ENCODE assay signal across 36 cellular contexts in the genomic region with DNA sequence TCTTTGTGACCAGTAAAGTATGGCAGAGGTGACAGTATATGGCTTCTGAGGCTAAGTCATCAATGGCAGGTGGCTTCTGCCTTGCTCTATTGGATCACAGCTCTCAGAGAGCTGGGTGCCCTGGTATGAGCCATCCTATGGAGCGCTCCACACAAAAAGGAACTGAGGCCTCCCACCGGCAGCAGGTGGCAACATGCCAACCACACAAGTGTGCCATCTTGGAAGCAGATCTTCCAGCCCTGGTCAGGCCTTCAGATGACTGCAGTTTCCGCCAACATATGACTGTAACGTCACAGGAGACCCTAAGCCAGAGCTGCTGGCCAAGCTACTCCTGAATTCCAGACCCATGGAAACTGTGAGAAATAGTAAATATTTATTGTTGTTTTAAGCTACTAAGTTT.
"Had no signal": no experiment of that assay in that cellular context is flagged by ENCODE, and none has a peak within 500 bp of the region (broad histone marks: within the 10 kb centered on the region; RNA-seq: fewer than 3 reads in every experiment).

No MANE protein-coding gene starts in this region.

- H3K36me3 Mint-ChIP-seq: activated CD4-positive, alpha-beta memory T cell treated with anti-CD3 and anti-CD28 coated beads for 36 hours; activated naive CD4-positive, alpha-beta T cell treated with anti-CD3 and anti-CD28 coated beads, Interleukin-2, amount 10 ng/mL, durations not matched to agents 7 days and 5 days; activated naive CD4-positive, alpha-beta T cell treated with anti-CD3 and anti-CD28 coated beads, Interleukin-2, amount 50 U/mL, for 24 hours; activated naive CD8-positive, alpha-beta T cell; activated naive CD8-positive, alpha-beta T cell treated with anti-CD3 and anti-CD28 coated beads, Interleukin-2, amount 10 ng/mL, durations not matched to agents 7 days and 5 days; brain had no signal

- H3K27ac Mint-ChIP-seq: activated B cell treated with CpG ODN at 0.5 μM for 24 hours; activated CD4-positive, alpha-beta memory T cell treated with anti-CD3 and anti-CD28 coated beads for 36 hours; activated CD4-positive, alpha-beta T cell treated with anti-CD3 and anti-CD28 coated beads, Interleukin-2, amount 10 ng/mL, durations not matched to agents 24 days and 14 days; activated CD8-positive, alpha-beta T cell treated with anti-CD3 and anti-CD28 coated beads for 36 hours; activated naive CD4-positive, alpha-beta T cell treated with anti-CD3 and anti-CD28 coated beads, Interleukin-2, amount 50 U/mL, for 24 hours; activated naive CD8-positive, alpha-beta T cell; activated naive CD8-positive, alpha-beta T cell treated with anti-CD3 and anti-CD28 coated beads, Interleukin-2, amount 10 ng/mL, durations not matched to agents 7 days and 5 days; activated naive CD8-positive, alpha-beta T cell treated with anti-CD3 and anti-CD28 coated beads, Interleukin-2, amount 50 U/mL, for 24 hours; activated T-cell treated with anti-CD3 and anti-CD28 coated beads, Interleukin-2, amount 50 U/mL, for 72 hours; activated T-helper 1 cell treated with anti-CD3 and anti-CD28 coated beads, Interleukin-12 subunit alpha, Interleukin-12 subunit beta, Interleukin-2, Interleukin-4 antibody, amounts not matched to agents 30 ng/mL and 10 ng/mL and 1 ng/mL, durations not matched to agents 14 hours and 24 hours and 36 hours; activated T-helper 2 cell treated with anti-CD3 and anti-CD28 coated beads, Interferon-gamma antibody, Interleukin-2, Interleukin-4, amounts not matched to agents 10 μg/mL and 5 μg/mL and 100 μg/mL, durations not matched to agents 14 hours and 24 hours and 36 hours; T-helper 1 cell treated with Interleukin-12 subunit alpha and Interleukin-12 subunit beta and Interleukin-4 antibody, amounts not matched to agents 30 μg/mL and 1 μg/mL, for 36 hours; T-helper 2 cell treated with Interferon-gamma antibody and Interleukin-4, amounts not matched to agents 5 μg/mL and 100 μg/mL, for 36 hours had no signal

- DNase-seq: activated B cell treated with CpG ODN at 0.5 μM for 24 hours; activated CD4-positive, alpha-beta memory T cell treated with anti-CD3 and anti-CD28 coated beads for 36 hours; activated CD4-positive, alpha-beta T cell treated with anti-CD3 and anti-CD28 coated beads for 4 hours; activated CD4-positive, alpha-beta T cell treated with anti-CD3 and anti-CD28 coated beads, Interleukin-2, amount 10 ng/mL, durations not matched to agents 24 days and 14 days; activated CD4-positive, alpha-beta T cell treated with anti-CD3 and anti-CD28 coated beads, Interleukin-2, amount 50 U/mL, for 1 hour; activated CD4-positive, alpha-beta T cell treated with anti-CD3 and anti-CD28 coated beads, Interleukin-2, amount 50 U/mL, for 4 hours; activated CD4-positive, CD25-positive, alpha-beta regulatory T cell treated with anti-CD3 and anti-CD28 coated beads, Interleukin-2, amount 50 U/mL, for 72 hours; activated CD8-positive, alpha-beta memory T cell treated with anti-CD3 and anti-CD28 coated beads, Interleukin-2, amount 50 U/mL, for 4 hours; activated CD8-positive, alpha-beta T cell treated with anti-CD3 and anti-CD28 coated beads for 36 hours; activated effector memory CD4-positive, alpha-beta T cell treated with Interleukin-2 at 50 U/mL for 16 hours; activated gamma-delta T cell; activated naive CD4-positive, alpha-beta T cell treated with anti-CD3 and anti-CD28 coated beads, Interleukin-2, amount 10 ng/mL, durations not matched to agents 7 days and 5 days; activated naive CD4-positive, alpha-beta T cell treated with Interleukin-2 at 50 U/mL for 16 hours; activated naive CD8-positive, alpha-beta T cell treated with anti-CD3 and anti-CD28 coated beads, Interleukin-2, amount 10 ng/mL, durations not matched to agents 7 days and 5 days; activated naive CD8-positive, alpha-beta T cell treated with anti-CD3 and anti-CD28 coated beads, Interleukin-2, amount 50 U/mL, for 24 hours; activated T-cell treated with anti-CD3 and anti-CD28 coated beads for 4 hours; activated T-cell treated with anti-CD3 and anti-CD28 coated beads, Interleukin-2, amount 50 U/mL, for 1 hour; activated T-cell treated with anti-CD3 and anti-CD28 coated beads, Interleukin-2, amount 50 U/mL, for 4 hours; activated T-cell treated with anti-CD3 and anti-CD28 coated beads, Interleukin-2, amount 50 U/mL, for 72 hours; anterior cingulate cortex; caudate nucleus; cerebellar nuclear complex; T-helper 1 cell; T-helper 2 cell; T-helper 9 cell had no signal

- H3K27ac ChIP-seq: ascending aorta, cardiac muscle cell, VCaP had no signal

- H3K4me3 ChIP-seq: ascending aorta, cardiac muscle cell had no signal

- ATAC-seq: activated CD8-positive, alpha-beta T cell treated with anti-CD3 and anti-CD28 coated beads for 36 hours; activated naive CD8-positive, alpha-beta T cell treated with anti-CD3 and anti-CD28 coated beads, Interleukin-2, amount 50 U/mL, for 24 hours; activated T-cell treated with anti-CD3 and anti-CD28 coated beads, Interleukin-2, amount 50 U/mL, for 4 hours; activated T-cell treated with anti-CD3 and anti-CD28 coated beads, Interleukin-2, amount 50 U/mL, for 72 hours had no signal

- H3K4me3 Mint-ChIP-seq: activated B cell treated with CpG ODN at 0.5 μM for 24 hours; activated CD4-positive, alpha-beta memory T cell treated with anti-CD3 and anti-CD28 coated beads for 36 hours; activated CD4-positive, alpha-beta T cell treated with anti-CD3 and anti-CD28 coated beads, Interleukin-2, amount 10 ng/mL, durations not matched to agents 24 days and 14 days; activated CD8-positive, alpha-beta T cell treated with anti-CD3 and anti-CD28 coated beads for 36 hours; activated naive CD4-positive, alpha-beta T cell treated with anti-CD3 and anti-CD28 coated beads, Interleukin-2, amount 10 ng/mL, durations not matched to agents 7 days and 5 days; activated naive CD4-positive, alpha-beta T cell treated with anti-CD3 and anti-CD28 coated beads, Interleukin-2, amount 50 U/mL, for 24 hours; activated naive CD8-positive, alpha-beta T cell; activated naive CD8-positive, alpha-beta T cell treated with anti-CD3 and anti-CD28 coated beads, Interleukin-2, amount 10 ng/mL, durations not matched to agents 7 days and 5 days; activated naive CD8-positive, alpha-beta T cell treated with anti-CD3 and anti-CD28 coated beads, Interleukin-2, amount 50 U/mL, for 24 hours; activated T-cell treated with anti-CD3 and anti-CD28 coated beads, Interleukin-2, amount 50 U/mL, for 4 hours; activated T-cell treated with anti-CD3 and anti-CD28 coated beads, Interleukin-2, amount 50 U/mL, for 72 hours; activated T-helper 1 cell treated with anti-CD3 and anti-CD28 coated beads, Interleukin-12 subunit alpha, Interleukin-12 subunit beta, Interleukin-2, Interleukin-4 antibody, amounts not matched to agents 30 ng/mL and 10 ng/mL and 1 ng/mL, durations not matched to agents 14 hours and 24 hours and 36 hours; brain; central memory CD8-positive, alpha-beta T cell; T-helper 1 cell treated with Interleukin-12 subunit alpha and Interleukin-12 subunit beta and Interleukin-4 antibody, amounts not matched to agents 30 μg/mL and 1 μg/mL, for 36 hours; T-helper 2 cell treated with Interferon-gamma antibody and Interleukin-4, amounts not matched to agents 5 μg/mL and 100 μg/mL, for 36 hours had no signal

- H3K27me3 ChIP-seq: ascending aorta had no signal

- H3K36me3 ChIP-seq: ascending aorta, cardiac muscle cell had no signal

- H3K9me3 Mint-ChIP-seq: activated CD4-positive, alpha-beta T cell treated with anti-CD3 and anti-CD28 coated beads, Interleukin-2, amount 10 ng/mL, durations not matched to agents 24 days and 14 days; activated CD8-positive, alpha-beta T cell treated with anti-CD3 and anti-CD28 coated beads for 36 hours; activated naive CD4-positive, alpha-beta T cell treated with anti-CD3 and anti-CD28 coated beads, Interleukin-2, amount 10 ng/mL, durations not matched to agents 7 days and 5 days; activated naive CD4-positive, alpha-beta T cell treated with anti-CD3 and anti-CD28 coated beads, Interleukin-2, amount 50 U/mL, for 24 hours; activated naive CD8-positive, alpha-beta T cell treated with anti-CD3 and anti-CD28 coated beads, Interleukin-2, amount 10 ng/mL, durations not matched to agents 7 days and 5 days; activated naive CD8-positive, alpha-beta T cell treated with anti-CD3 and anti-CD28 coated beads, Interleukin-2, amount 50 U/mL, for 24 hours; activated T-cell treated with anti-CD3 and anti-CD28 coated beads, Interleukin-2, amount 50 U/mL, for 4 hours; activated T-cell treated with anti-CD3 and anti-CD28 coated beads, Interleukin-2, amount 50 U/mL, for 72 hours; activated T-helper 1 cell treated with anti-CD3 and anti-CD28 coated beads, Interleukin-12 subunit alpha, Interleukin-12 subunit beta, Interleukin-2, Interleukin-4 antibody, amounts not matched to agents 30 ng/mL and 10 ng/mL and 1 ng/mL, durations not matched to agents 14 hours and 24 hours and 36 hours; activated T-helper 2 cell treated with anti-CD3 and anti-CD28 coated beads, Interferon-gamma antibody, Interleukin-2, Interleukin-4, amounts not matched to agents 10 μg/mL and 5 μg/mL and 100 μg/mL, durations not matched to agents 14 hours and 24 hours and 36 hours; central memory CD8-positive, alpha-beta T cell; T-helper 1 cell treated with Interleukin-12 subunit alpha and Interleukin-12 subunit beta and Interleukin-4 antibody, amounts not matched to agents 30 μg/mL and 1 μg/mL, for 36 hours; T-helper 2 cell treated with Interferon-gamma antibody and Interleukin-4, amounts not matched to agents 5 μg/mL and 100 μg/mL, for 36 hours had no signal

- H3K4me1 Mint-ChIP-seq: activated B cell treated with CpG ODN at 0.5 μM for 24 hours; activated CD4-positive, alpha-beta T cell treated with anti-CD3 and anti-CD28 coated beads, Interleukin-2, amount 10 ng/mL, durations not matched to agents 24 days and 14 days; activated naive CD4-positive, alpha-beta T cell treated with anti-CD3 and anti-CD28 coated beads, Interleukin-2, amount 10 ng/mL, durations not matched to agents 7 days and 5 days; activated naive CD4-positive, alpha-beta T cell treated with anti-CD3 and anti-CD28 coated beads, Interleukin-2, amount 50 U/mL, for 24 hours; activated naive CD8-positive, alpha-beta T cell treated with anti-CD3 and anti-CD28 coated beads, Interleukin-2, amount 50 U/mL, for 24 hours; central memory CD8-positive, alpha-beta T cell had no signal

- H3K4me1 ChIP-seq: ascending aorta had no signal
